ENCODE assay signal across 22 cellular contexts in the genomic region with DNA sequence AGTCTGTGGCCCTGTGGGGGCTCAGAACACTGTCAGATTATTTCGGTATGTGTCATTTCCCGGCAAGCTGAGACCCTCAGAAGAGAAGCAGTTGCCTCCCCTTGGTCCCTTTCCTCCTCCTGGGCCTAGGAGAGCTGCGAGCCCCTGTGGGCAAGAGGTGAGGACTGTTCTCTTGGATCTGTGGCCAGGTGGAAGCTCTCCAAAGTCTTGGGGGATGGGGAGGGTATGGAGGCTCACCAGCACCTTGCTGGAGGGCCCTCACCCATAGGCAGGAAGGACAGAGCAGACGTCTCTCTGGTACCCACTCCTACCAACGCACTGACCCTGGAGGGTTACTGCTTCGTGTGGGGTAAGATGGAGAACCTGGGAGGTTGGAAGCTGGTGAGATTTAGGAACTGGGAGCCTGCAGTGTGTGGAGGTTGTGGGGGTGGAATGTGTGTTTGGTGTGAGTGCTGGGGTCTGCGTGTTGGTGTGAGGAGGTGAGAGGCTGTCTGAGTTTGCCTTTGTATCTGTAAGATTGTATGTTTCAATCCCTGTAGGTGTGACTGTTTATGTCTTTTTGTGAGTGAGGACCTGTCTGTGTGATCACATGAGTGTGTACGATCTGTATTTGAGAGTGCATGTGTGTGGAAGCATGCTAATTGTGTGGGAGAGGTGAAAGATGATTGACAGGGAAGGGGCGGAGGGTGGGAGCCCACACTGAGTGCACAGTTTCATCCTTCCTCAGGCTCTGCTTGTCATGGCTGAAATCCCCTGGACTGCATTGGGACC. TPM values are rescaled to one million over a fixed set of nuclear protein-coding genes. Genes with fewer than 3 reads are reported as not detected.
DNase-seq lines count a peak whose midpoint lies in the region; ATAC-seq, FAIRE-seq and TF ChIP-seq lines count a peak whose summit lies in the region.
"Had no signal": no experiment of that assay in that cellular context is flagged by ENCODE, and none has a peak within 500 bp of the region (broad histone marks: within the 10 kb centered on the region; RNA-seq: fewer than 3 reads in every experiment).

No MANE protein-coding gene starts in this region.

- H3K27me3 Mint-ChIP-seq in nephron (ENCODE audit: low read depth) = peaks cover 35% of the 10 kb centered on the region

- FAIRE-seq in HTR-8/SVneo (lab: Jason Lieb, UNC) (peak; percentile 28), K562 (lab: Jason Lieb, UNC) (no peak)
- FAIRE-seq: keratinocyte had no signal

- peak overlapping the region; percentile 97 for H3K27ac ChIP-seq in BLaER1
- H3K27ac ChIP-seq in K562 (ENCODE audit: extremely low read depth, low read depth, low read length) = no peak overlapping the region
- H3K27ac ChIP-seq: adrenal gland, HL-60 had no signal

- no peaks in the 10 kb centered on the region for H3K36me3 Mint-ChIP-seq in nephron (ENCODE audit: low read depth)
- H3K36me3 Mint-ChIP-seq: CD8-positive, alpha-beta T cell; memory B cell had no signal

- H3K4me2 ChIP-seq in BLaER1 = peak overlapping the region; percentile 99
- no peak overlapping the region for H3K4me2 ChIP-seq in K562 (ENCODE audit: insufficient read depth, low read length)

- H3K9me3 ChIP-seq in BLaER1 (no peaks in the 10 kb centered on the region), K562 (replicated peaks; ENCODE audit: control insufficient read depth, insufficient read depth, low read depth, low read length) (no peaks in the 10 kb centered on the region)
- H3K9me3 ChIP-seq: adrenal gland had no signal

- no peak overlapping the region for H2AFZ ChIP-seq in K562 (ENCODE audit: low read depth, low read length)

- peaks cover 5% of the 10 kb centered on the region for H3K9me1 ChIP-seq in K562 (ENCODE audit: control insufficient read depth, insufficient read depth, low read length)

- H4K20me1 ChIP-seq in BLaER1 = no peaks in the 10 kb centered on the region
- 0 out of 2 replicates have a peak, but pooled peaks cover 9% of the 10 kb centered on the region for H4K20me1 ChIP-seq in K562 (replicated peaks; ENCODE audit: control insufficient read depth, insufficient read depth, low read length)

- H3K79me2 ChIP-seq in K562 (ENCODE audit: control insufficient read depth, insufficient read depth, low read length) = no peaks in the 10 kb centered on the region; the same call in 2 of the 3 replicates

- no peaks in the 10 kb centered on the region for H3K9me3 Mint-ChIP-seq in nephron
- H3K9me3 Mint-ChIP-seq: CD8-positive, alpha-beta T cell; memory B cell had no signal

- in situ Hi-C loops in K562 (cut with MboI) (no loop called here), GM13977 (cut with MboI; ENCODE audit: low pct_unique_long_range_greater_than_20kb, low sequenced_read_pairs, unreplicated experiment) (no loop called here)

- POLR2A ChIA-PET in K562 (lab: Yijun Ruan, JAX) = interaction anchor here (0.6 to 1.0 kb wide), 2 partner anchors 15 to 220 kb away, joined by 3 to 5 read pairs; no protein-coding TSS in a partner anchor

- peak overlapping the region; percentile 13 to 19 (median 13) for H3K27ac Mint-ChIP-seq in nephron
- H3K27ac Mint-ChIP-seq: CD8-positive, alpha-beta T cell; memory B cell had no signal

- TF ChIP-seq CTCF in K562 (IDR thresholded peaks at IDR 0.05 in 2 of 3, conservative IDR thresholded peaks at IDR 0.05 in 1 of 3; ENCODE audit: insufficient read depth in 2 of 3, low read depth in 1 of 3, low read length in 3 of 3) (no peak), nephron (IDR thresholded peaks at IDR 0.05; ENCODE audit: unreplicated experiment in 3 of 3) (no peak), GM13977 (IDR thresholded peaks at IDR 0.05; ENCODE audit: extremely low read depth, insufficient read depth, missing control alignments) (no peak)

- peaks cover 76% of the 10 kb centered on the region for H3K4me1 Mint-ChIP-seq in nephron

- no peak for TF ChIP-seq RAD21 in K562 (CRISPR knock-in tag; conservative IDR thresholded peaks at IDR 0.05 in 1 of 2, IDR thresholded peaks at IDR 0.05 in 1 of 2)

- peaks cover 97% of the 10 kb centered on the region for H3K4me1 ChIP-seq in BLaER1
- H3K4me1 ChIP-seq in K562 (replicated peaks in 1 of 2; ENCODE audit: control insufficient read depth in 2 of 2, insufficient read depth in 2 of 2, low read length in 2 of 2) = peaks cover 28 to 51% of the 10 kb centered on the region in 2 experiments

- H3K4me3 ChIP-seq in BLaER1 (peak overlapping the region; percentile 43; the same call in 1 of the 2 replicates), K562 (no peak overlapping the region)
- H3K4me3 ChIP-seq: adrenal gland had no signal

- ATAC-seq in K562 = no peak
- ATAC-seq: CD8-positive, alpha-beta T cell; Panc1 had no signal

- CTCF ChIA-PET in K562 (lab: Yijun Ruan, JAX; ENCODE audit: low intra/inter-chr PET ratio) = no interaction called here

- DNase-seq in HTR-8/SVneo (ENCODE audit: insufficient read length, low spot score) (no peak), K562 (ENCODE audit: extremely low read depth in 1 of 4, low spot score in 3 of 4) (no peak), NCI-H2081 (lab: John Stamatoyannopoulos, UW) (no peak), anterior cingulate cortex (lab: John Stamatoyannopoulos, UW) (no peak), HCEC 1CT (no peak), GM13977 (ENCODE audit: low spot score) (no peak)
- DNase-seq: activated effector memory CD4-positive, alpha-beta T cell treated with Interleukin-2 at 50 U/mL for 16 hours; adrenal gland; CD8-positive, alpha-beta T cell; cerebellar nuclear complex; DND-41; KG1; NCI-H1048; NCI-H2171; NCI-H748 treated with DMSO at 0.1 percent for 48 hours; T1000 had no signal

- no peak for TF ChIP-seq EP300 in K562 (IDR thresholded peaks at IDR 0.05; ENCODE audit: low read length)

- H3K27me3 ChIP-seq in BLaER1 (no peaks in the 10 kb centered on the region), K562 (ENCODE audit: control insufficient read depth in 2 of 2, insufficient read depth in 2 of 2, low read length in 2 of 2) (peaks cover 14 to 16% of the 10 kb centered on the region in 2 experiments; a peak in 4 of 5 replicates)

- intact Hi-C loops in K562 (cut with micrococcal nuclease) = no loop called here

- H3K36me3 ChIP-seq in BLaER1 = no peaks in the 10 kb centered on the region
- H3K36me3 ChIP-seq in K562 (ENCODE audit: control insufficient read depth, insufficient read depth, low read length) = no peaks in the 10 kb centered on the region
- H3K36me3 ChIP-seq: adrenal gland had no signal

- H3K9ac ChIP-seq in BLaER1 (peak overlapping the region; percentile 78), K562 (ENCODE audit: insufficient read depth in 1 of 2, low read depth in 2 of 2, low read length in 2 of 2) (peak overlapping the region in 1 of 2 experiments; percentile 75; a peak in 1 of 4 replicates)

- WGBS in K562 (ENCODE audit: insufficient coverage, low coverage, missing lambda C conversion rate) = 33% methylated on average over 9 of the region's 9 CpGs

- no TSS peak for BruUV-seq in K562 (replicated peaks; lab: Mats Ljungman, UMichigan)

- no peak for TF ChIP-seq POLR2A in K562 (conservative IDR thresholded peaks at IDR 0.05)

- peak overlapping the region in 2 of 3 experiments; percentile 5 to 14 for H3K4me3 Mint-ChIP-seq in nephron
- H3K4me3 Mint-ChIP-seq: CD8-positive, alpha-beta T cell; memory B cell had no signal

TF ChIP-seq in K562, 482 proteins besides CTCF, POLR2A, EP300 and RAD21 (continues in another document):
- TF ChIP-seq, protein P1, sequence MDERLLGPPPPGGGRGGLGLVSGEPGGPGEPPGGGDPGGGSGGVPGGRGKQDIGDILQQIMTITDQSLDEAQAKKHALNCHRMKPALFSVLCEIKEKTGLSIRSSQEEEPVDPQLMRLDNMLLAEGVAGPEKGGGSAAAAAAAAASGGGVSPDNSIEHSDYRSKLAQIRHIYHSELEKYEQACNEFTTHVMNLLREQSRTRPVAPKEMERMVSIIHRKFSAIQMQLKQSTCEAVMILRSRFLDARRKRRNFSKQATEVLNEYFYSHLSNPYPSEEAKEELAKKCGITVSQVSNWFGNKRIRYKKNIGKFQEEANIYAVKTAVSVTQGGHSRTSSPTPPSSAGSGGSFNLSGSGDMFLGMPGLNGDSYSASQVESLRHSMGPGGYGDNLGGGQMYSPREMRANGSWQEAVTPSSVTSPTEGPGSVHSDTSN (CRISPR knock-in tag; IDR thresholded peaks at IDR 0.05; ENCODE audit: low read depth) = peak; percentile 43; the same call in 1 of the 2 replicates
- TF ChIP-seq, protein P1 (tag; conservative IDR thresholded peaks at IDR 0.05; ENCODE audit: low read depth) = peak; percentile 58
- no peak for TF ChIP-seq ZNF324 (CRISPR knock-in tag; IDR thresholded peaks at IDR 0.05)

RNA-seq across cellular contexts. Expression of a gene that starts 52.4 kb away (rescaled TPM):
- 0.09 TPM in 2 replicates for total RNA-seq in K562 (2011; cell fraction: chromatin; rRNA removed; ENCODE audit: low replicate concordance)
- total RNA-seq in K562 (2011; cell fraction: nucleolus; rRNA removed) = under 0.01 TPM in 1 of 2 replicates, not detected in the other
- total RNA-seq in K562 (2011; cell fraction: nucleoplasm; rRNA removed) = not detected in 2 replicates
- total RNA-seq in K562 (2014; rRNA removed) (0.09 TPM in 1 of 2 replicates, not detected in the other), K562 (2014; rRNA removed; fragmentation: Illumina TruSeq; extraction: Trizol) (not detected in 2 replicates), K562 (2015; rRNA removed; fragmentation: Illumina TruSeq; extraction: Trizol) (not detected in 2 replicates), K562 (2021) (0.04 and 0.07 TPM in 2 replicates)
- polyA plus RNA-seq in K562 (2011; rRNA removed) (0.04 and 0.11 TPM in 2 replicates), K562 (2014; fragmentation: Illumina TruSeq; extraction: Trizol) (0.01 TPM in 1 of 2 replicates, not detected in the other), K562 (2014; fragmentation: Nextera tagmentation; extraction: Ambion mirVana) (not detected), K562 (2014; rRNA removed) (0.01 TPM in 1 of 2 replicates, not detected in the other)
- polyA plus RNA-seq in K562 (2011; cell fraction: cytosol; rRNA removed) = 0.09 TPM in 1 of 2 replicates, not detected in the other
- polyA plus RNA-seq in K562 (2011; cell fraction: nucleus; rRNA removed) = 0.18 and 0.29 TPM in 2 replicates
- polyA plus RNA-seq in K562 (2012) = 0.01 and 0.06 TPM in 2 replicates
- polyA minus RNA-seq in K562 (2011; rRNA and poly(A)+ RNA removed) = 0.03 TPM in 1 of 2 replicates, not detected in the other
- not detected in 2 replicates for polyA minus RNA-seq in K562 (2011; cell fraction: cytosol; rRNA and poly(A)+ RNA removed)
- polyA minus RNA-seq in K562 (2011; cell fraction: nucleus; rRNA and poly(A)+ RNA removed) = 0.11 TPM in 1 of 2 replicates, not detected in the other
- polyA plus RNA-seq: keratinocyte had no signal
